In the genomic region with DNA sequence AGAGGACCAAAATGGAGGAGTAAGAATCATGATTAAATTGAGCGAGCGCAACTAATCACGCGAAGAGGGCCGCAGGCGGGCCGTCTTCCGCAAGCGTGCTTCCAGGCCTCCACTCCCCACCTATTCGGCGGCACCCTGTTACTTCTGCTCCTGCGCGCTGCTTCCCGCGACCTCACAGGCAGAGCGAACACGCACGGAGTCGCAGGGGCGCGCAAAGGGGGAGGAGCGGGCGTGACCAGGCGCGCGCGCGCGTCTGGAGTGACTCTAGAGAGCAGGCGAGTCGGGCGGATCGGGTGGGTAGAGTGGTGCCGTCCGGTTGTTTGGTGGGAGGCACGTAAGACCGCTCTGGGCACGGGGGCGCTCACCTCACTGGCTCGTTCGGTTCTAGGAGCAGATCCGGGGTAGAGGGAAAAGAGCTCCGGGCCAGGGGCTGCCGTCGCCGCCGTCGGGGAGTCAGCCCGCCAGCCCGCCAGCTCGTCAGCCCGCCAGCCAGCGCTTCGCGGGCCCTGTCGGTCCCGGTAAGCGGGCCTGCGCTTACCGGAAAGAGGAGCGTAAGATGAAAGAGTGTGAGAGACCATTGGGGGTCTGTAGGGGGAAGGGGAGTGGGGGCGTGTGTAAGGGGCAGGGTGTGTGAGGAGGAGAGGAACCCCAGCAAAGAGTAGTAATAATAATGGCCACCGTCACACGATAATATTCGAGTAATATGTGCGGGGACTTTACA, we compare ENCODE assay signal across 1 cellular context.
TF ChIP-seq lines count a peak whose summit lies in the region.

A gene (plus strand): TSS at position 377 of the 721 bp plus-strand sequence. CDS start 4,652 bp downstream, outside the sequence.

TF ChIP-seq in HepG2, 621 proteins besides CTCF, POLR2A, EP300 and RAD21 (continued from another document and continues in another):
- TF ChIP-seq, protein P1, sequence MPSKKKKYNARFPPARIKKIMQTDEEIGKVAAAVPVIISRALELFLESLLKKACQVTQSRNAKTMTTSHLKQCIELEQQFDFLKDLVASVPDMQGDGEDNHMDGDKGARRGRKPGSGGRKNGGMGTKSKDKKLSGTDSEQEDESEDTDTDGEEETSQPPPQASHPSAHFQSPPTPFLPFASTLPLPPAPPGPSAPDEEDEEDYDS (CRISPR knock-in tag; IDR thresholded peaks at IDR 0.05) = peak; percentile 77; the same call in 1 of the 2 replicates
- TF ChIP-seq ZNF136 (CRISPR knock-in tag; IDR thresholded peaks at IDR 0.05; ENCODE audit: low read depth) (0 out of 2 replicates have a peak, but pooled peaks have one; percentile 35), KDM4B (CRISPR knock-in tag; IDR thresholded peaks at IDR 0.05) (peak; percentile 90), ZNF441 (CRISPR knock-in tag; IDR thresholded peaks at IDR 0.05; ENCODE audit: borderline replicate concordance) (peak; percentile 74; the same call in 1 of the 2 replicates), KDM5A (IDR thresholded peaks at IDR 0.05; ENCODE audit: borderline replicate concordance, low read length) (peak; percentile 85), NR2F2 (IDR thresholded peaks at IDR 0.05; ENCODE audit: borderline replicate concordance, low read depth) (0 out of 2 replicates have a peak, but pooled peaks have one; percentile 23), FOXM1 (CRISPR knock-in tag; IDR thresholded peaks at IDR 0.05) (no peak), ZNF549 (CRISPR knock-in tag; IDR thresholded peaks at IDR 0.05) (no peak), MZF1 (CRISPR knock-in tag; IDR thresholded peaks at IDR 0.05; ENCODE audit: borderline replicate concordance) (no peak), NCOA1 (CRISPR knock-in tag; IDR thresholded peaks at IDR 0.05) (no peak), ZNF792 (CRISPR knock-in tag; IDR thresholded peaks at IDR 0.05) (peak; percentile 54; the same call in 1 of the 2 replicates), HCFC1 (IDR thresholded peaks at IDR 0.05; ENCODE audit: low read depth, low read length) (peak; percentile 29; the same call in 1 of the 2 replicates), NONO (IDR thresholded peaks at IDR 0.05) (no peak), NONO (CRISPR knock-in tag; conservative IDR thresholded peaks at IDR 0.05) (peak; percentile 91), FOXP1 (IDR thresholded peaks at IDR 0.05) (no peak), FOXP1 (CRISPR knock-in tag; IDR thresholded peaks at IDR 0.05) (0 out of 2 replicates have a peak, but pooled peaks have one; percentile 17), MAFK (conservative IDR thresholded peaks at IDR 0.05 in 1 of 2, IDR thresholded peaks at IDR 0.05 in 1 of 2; ENCODE audit: low read length in 2 of 2) (no peak), HDAC2 (CRISPR knock-in tag; IDR thresholded peaks at IDR 0.05) (peak; percentile 65), SRSF1 (optimal IDR thresholded peaks at IDR 0.05; ENCODE audit: low read depth, low read length) (peak; percentile 61), ZNF12 (CRISPR knock-in tag; IDR thresholded peaks at IDR 0.05) (0 out of 2 replicates have a peak, but pooled peaks have one; percentile 7), BORCS8-MEF2B (CRISPR knock-in tag; IDR thresholded peaks at IDR 0.05) (0 out of 2 replicates have a peak, but pooled peaks have one; percentile 64), REXO4 (CRISPR knock-in tag; IDR thresholded peaks at IDR 0.05; ENCODE audit: borderline replicate concordance) (no peak), CCAR2 (optimal IDR thresholded peaks at IDR 0.05; ENCODE audit: low read depth, low read length) (no peak), ELF3 (CRISPR knock-in tag; IDR thresholded peaks at IDR 0.05) (peak; percentile 65), ATF7 (IDR thresholded peaks at IDR 0.05) (no peak), ATF7 (CRISPR knock-in tag; IDR thresholded peaks at IDR 0.05) (no peak), WIZ (CRISPR knock-in tag; IDR thresholded peaks at IDR 0.05) (0 out of 2 replicates have a peak, but pooled peaks have one; percentile 35), YY1 (IDR thresholded peaks at IDR 0.05; ENCODE audit: insufficient read depth, insufficient replicate concordance, low read depth, low read length) (peak; percentile 79), ZFP1 (CRISPR knock-in tag; IDR thresholded peaks at IDR 0.05) (no peak), MXI1 (IDR thresholded peaks at IDR 0.05; ENCODE audit: borderline replicate concordance, low read depth, low read length) (peak; percentile 88; the same call in 1 of the 3 replicates), CHCHD3 (CRISPR knock-in tag; IDR thresholded peaks at IDR 0.05) (no peak), ZNF747 (CRISPR knock-in tag; IDR thresholded peaks at IDR 0.05; ENCODE audit: borderline replicate concordance) (peak; percentile 50), HIVEP1 (CRISPR knock-in tag; IDR thresholded peaks at IDR 0.05) (0 out of 2 replicates have a peak, but pooled peaks have one; percentile 22), ZNF850 (CRISPR knock-in tag; conservative IDR thresholded peaks at IDR 0.05) (no peak), ZNF562 (CRISPR knock-in tag; IDR thresholded peaks at IDR 0.05; ENCODE audit: borderline replicate concordance) (no peak)
- TF ChIP-seq, protein P2, sequence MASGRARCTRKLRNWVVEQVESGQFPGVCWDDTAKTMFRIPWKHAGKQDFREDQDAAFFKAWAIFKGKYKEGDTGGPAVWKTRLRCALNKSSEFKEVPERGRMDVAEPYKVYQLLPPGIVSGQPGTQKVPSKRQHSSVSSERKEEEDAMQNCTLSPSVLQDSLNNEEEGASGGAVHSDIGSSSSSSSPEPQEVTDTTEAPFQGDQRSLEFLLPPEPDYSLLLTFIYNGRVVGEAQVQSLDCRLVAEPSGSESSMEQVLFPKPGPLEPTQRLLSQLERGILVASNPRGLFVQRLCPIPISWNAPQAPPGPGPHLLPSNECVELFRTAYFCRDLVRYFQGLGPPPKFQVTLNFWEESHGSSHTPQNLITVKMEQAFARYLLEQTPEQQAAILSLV (CRISPR knock-in tag; IDR thresholded peaks at IDR 0.05; ENCODE audit: borderline replicate concordance) = peak; percentile 89
- TF ChIP-seq, protein P3, sequence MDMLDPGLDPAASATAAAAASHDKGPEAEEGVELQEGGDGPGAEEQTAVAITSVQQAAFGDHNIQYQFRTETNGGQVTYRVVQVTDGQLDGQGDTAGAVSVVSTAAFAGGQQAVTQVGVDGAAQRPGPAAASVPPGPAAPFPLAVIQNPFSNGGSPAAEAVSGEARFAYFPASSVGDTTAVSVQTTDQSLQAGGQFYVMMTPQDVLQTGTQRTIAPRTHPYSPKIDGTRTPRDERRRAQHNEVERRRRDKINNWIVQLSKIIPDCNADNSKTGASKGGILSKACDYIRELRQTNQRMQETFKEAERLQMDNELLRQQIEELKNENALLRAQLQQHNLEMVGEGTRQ (IDR thresholded peaks at IDR 0.05; ENCODE audit: low read depth, low read length) = no peak
- TF ChIP-seq, protein P3 (CRISPR knock-in tag; IDR thresholded peaks at IDR 0.05; ENCODE audit: borderline replicate concordance) = no peak
- TF ChIP-seq, protein P4, sequence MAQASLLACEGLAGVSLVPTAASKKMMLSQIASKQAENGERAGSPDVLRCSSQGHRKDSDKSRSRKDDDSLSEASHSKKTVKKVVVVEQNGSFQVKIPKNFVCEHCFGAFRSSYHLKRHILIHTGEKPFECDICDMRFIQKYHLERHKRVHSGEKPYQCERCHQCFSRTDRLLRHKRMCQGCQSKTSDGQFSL (CRISPR knock-in tag; IDR thresholded peaks at IDR 0.05) = peak; percentile 85
- TF ChIP-seq, protein P5, sequence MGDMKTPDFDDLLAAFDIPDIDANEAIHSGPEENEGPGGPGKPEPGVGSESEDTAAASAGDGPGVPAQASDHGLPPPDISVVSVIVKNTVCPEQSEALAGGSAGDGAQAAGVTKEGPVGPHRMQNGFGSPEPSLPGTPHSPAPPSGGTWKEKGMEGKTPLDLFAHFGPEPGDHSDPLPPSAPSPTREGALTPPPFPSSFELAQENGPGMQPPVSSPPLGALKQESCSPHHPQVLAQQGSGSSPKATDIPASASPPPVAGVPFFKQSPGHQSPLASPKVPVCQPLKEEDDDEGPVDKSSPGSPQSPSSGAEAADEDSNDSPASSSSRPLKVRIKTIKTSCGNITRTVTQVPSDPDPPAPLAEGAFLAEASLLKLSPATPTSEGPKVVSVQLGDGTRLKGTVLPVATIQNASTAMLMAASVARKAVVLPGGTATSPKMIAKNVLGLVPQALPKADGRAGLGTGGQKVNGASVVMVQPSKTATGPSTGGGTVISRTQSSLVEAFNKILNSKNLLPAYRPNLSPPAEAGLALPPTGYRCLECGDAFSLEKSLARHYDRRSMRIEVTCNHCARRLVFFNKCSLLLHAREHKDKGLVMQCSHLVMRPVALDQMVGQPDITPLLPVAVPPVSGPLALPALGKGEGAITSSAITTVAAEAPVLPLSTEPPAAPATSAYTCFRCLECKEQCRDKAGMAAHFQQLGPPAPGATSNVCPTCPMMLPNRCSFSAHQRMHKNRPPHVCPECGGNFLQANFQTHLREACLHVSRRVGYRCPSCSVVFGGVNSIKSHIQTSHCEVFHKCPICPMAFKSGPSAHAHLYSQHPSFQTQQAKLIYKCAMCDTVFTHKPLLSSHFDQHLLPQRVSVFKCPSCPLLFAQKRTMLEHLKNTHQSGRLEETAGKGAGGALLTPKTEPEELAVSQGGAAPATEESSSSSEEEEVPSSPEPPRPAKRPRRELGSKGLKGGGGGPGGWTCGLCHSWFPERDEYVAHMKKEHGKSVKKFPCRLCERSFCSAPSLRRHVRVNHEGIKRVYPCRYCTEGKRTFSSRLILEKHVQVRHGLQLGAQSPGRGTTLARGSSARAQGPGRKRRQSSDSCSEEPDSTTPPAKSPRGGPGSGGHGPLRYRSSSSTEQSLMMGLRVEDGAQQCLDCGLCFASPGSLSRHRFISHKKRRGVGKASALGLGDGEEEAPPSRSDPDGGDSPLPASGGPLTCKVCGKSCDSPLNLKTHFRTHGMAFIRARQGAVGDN (CRISPR knock-in tag; IDR thresholded peaks at IDR 0.05) = peak; percentile 63
- TF ChIP-seq, protein P6, sequence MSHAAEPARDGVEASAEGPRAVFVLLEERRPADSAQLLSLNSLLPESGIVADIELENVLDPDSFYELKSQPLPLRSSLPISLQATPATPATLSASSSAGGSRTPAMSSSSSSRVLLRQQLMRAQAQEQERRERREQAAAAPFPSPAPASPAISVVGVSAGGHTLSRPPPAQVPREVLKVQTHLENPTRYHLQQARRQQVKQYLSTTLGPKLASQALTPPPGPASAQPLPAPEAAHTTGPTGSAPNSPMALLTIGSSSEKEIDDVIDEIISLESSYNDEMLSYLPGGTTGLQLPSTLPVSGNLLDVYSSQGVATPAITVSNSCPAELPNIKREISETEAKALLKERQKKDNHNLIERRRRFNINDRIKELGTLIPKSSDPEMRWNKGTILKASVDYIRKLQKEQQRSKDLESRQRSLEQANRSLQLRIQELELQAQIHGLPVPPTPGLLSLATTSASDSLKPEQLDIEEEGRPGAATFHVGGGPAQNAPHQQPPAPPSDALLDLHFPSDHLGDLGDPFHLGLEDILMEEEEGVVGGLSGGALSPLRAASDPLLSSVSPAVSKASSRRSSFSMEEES (CRISPR knock-in tag; IDR thresholded peaks at IDR 0.05) = peak; percentile 68; the same call in 1 of the 2 replicates
- TF ChIP-seq, protein P7, sequence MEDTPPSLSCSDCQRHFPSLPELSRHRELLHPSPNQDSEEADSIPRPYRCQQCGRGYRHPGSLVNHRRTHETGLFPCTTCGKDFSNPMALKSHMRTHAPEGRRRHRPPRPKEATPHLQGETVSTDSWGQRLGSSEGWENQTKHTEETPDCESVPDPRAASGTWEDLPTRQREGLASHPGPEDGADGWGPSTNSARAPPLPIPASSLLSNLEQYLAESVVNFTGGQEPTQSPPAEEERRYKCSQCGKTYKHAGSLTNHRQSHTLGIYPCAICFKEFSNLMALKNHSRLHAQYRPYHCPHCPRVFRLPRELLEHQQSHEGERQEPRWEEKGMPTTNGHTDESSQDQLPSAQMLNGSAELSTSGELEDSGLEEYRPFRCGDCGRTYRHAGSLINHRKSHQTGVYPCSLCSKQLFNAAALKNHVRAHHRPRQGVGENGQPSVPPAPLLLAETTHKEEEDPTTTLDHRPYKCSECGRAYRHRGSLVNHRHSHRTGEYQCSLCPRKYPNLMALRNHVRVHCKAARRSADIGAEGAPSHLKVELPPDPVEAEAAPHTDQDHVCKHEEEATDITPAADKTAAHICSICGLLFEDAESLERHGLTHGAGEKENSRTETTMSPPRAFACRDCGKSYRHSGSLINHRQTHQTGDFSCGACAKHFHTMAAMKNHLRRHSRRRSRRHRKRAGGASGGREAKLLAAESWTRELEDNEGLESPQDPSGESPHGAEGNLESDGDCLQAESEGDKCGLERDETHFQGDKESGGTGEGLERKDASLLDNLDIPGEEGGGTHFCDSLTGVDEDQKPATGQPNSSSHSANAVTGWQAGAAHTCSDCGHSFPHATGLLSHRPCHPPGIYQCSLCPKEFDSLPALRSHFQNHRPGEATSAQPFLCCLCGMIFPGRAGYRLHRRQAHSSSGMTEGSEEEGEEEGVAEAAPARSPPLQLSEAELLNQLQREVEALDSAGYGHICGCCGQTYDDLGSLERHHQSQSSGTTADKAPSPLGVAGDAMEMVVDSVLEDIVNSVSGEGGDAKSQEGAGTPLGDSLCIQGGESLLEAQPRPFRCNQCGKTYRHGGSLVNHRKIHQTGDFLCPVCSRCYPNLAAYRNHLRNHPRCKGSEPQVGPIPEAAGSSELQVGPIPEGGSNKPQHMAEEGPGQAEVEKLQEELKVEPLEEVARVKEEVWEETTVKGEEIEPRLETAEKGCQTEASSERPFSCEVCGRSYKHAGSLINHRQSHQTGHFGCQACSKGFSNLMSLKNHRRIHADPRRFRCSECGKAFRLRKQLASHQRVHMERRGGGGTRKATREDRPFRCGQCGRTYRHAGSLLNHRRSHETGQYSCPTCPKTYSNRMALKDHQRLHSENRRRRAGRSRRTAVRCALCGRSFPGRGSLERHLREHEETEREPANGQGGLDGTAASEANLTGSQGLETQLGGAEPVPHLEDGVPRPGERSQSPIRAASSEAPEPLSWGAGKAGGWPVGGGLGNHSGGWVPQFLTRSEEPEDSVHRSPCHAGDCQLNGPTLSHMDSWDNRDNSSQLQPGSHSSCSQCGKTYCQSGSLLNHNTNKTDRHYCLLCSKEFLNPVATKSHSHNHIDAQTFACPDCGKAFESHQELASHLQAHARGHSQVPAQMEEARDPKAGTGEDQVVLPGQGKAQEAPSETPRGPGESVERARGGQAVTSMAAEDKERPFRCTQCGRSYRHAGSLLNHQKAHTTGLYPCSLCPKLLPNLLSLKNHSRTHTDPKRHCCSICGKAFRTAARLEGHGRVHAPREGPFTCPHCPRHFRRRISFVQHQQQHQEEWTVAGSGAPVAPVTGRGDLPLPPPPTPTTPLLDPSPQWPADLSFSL (CRISPR knock-in tag; IDR thresholded peaks at IDR 0.05) = no peak
- TF ChIP-seq, protein P8, sequence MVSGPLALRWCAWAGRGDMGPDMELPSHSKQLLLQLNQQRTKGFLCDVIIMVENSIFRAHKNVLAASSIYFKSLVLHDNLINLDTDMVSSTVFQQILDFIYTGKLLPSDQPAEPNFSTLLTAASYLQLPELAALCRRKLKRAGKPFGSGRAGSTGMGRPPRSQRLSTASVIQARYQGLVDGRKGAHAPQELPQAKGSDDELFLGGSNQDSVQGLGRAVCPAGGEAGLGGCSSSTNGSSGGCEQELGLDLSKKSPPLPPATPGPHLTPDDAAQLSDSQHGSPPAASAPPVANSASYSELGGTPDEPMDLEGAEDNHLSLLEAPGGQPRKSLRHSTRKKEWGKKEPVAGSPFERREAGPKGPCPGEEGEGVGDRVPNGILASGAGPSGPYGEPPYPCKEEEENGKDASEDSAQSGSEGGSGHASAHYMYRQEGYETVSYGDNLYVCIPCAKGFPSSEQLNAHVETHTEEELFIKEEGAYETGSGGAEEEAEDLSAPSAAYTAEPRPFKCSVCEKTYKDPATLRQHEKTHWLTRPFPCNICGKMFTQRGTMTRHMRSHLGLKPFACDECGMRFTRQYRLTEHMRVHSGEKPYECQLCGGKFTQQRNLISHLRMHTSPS (CRISPR knock-in tag; IDR thresholded peaks at IDR 0.05; ENCODE audit: low read depth) = no peak
